Comparison of ENCODE assay signal across 19 cellular contexts in the genomic region with DNA sequence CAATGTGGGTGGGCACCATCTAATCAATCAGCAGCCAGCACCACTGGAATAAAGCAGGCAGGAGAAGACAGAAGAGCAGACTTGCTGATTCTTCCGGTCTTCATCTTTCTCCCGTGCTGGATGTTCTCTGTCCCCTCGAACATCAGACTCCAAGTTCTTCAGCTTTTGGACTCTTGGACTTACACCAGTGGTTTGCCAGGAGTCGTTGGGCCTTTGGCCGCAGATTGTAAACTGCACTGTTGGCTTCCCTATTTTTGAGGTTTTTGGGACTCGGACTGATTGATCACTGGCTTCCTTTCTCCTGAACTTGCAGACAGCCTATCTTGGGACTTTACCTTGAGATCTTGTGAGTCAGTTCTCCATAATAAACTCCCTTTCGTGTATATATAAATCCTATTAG.
"Had no signal": no experiment of that assay in that cellular context is flagged by ENCODE, and none has a peak within 500 bp of the region (broad histone marks: within the 10 kb centered on the region; RNA-seq: fewer than 3 reads in every experiment).

No MANE protein-coding gene starts in this region.

- ATAC-seq: Panc1 had no signal

- H3K9ac ChIP-seq: SK-N-SH had no signal

- DNase-seq: KBM-7, MV-4-11, NCI-H1048, NCI-H1105, NCI-H1436 treated with DMSO at 0.1 percent for 48 hours, NCI-H1694, NCI-H187 treated with DMSO at 0.1 percent for 48 hours, NCI-H2029 treated with DMSO at 0.1 percent for 48 hours, NCI-H2171 treated with DMSO at 0.1 percent for 48 hours, NCI-H345, NCI-H524, NCI-H526 treated with DMSO at 0.1 percent for 48 hours, NCI-H748 treated with DMSO at 0.1 percent for 48 hours, SHP77, SK-N-SH, SW 1271 had no signal

- H3K4me2 ChIP-seq: SK-N-SH had no signal

- H3K9me2 ChIP-seq: SK-N-SH had no signal

- H3K27ac ChIP-seq: HL-60, RWPE1 had no signal

- H3K9me3 ChIP-seq: SK-N-SH had no signal
